19 cellular contexts compared by ENCODE assay signal in genomic region chr1:64912191-64912590, GRCh38. TPM values are rescaled to one million over a fixed set of nuclear protein-coding genes. Genes with fewer than 3 reads are reported as not detected.
A peak's percentile ranks its signal among the peaks of the same experiment; 100 is the strongest.
DNase-seq lines count a peak whose midpoint lies in the region; ATAC-seq lines count a peak whose summit lies in the region.
"Had no signal": no experiment of that assay in that cellular context is flagged by ENCODE, and none has a peak within 500 bp of the region (broad histone marks: within the 10 kb centered on the region; RNA-seq: fewer than 3 reads in every experiment).

No MANE protein-coding gene starts in this region.

- ATAC-seq in memory B cell (ENCODE audit: low read depth), result no peak
- no peak for ATAC-seq in GM19463 (IDR thresholded peaks at IDR 0.05; ENCODE audit: unreplicated experiment)
- ATAC-seq in HG03108 (IDR thresholded peaks at IDR 0.05; ENCODE audit: unreplicated experiment), result no peak

- DNase-seq in activated CD4-positive, alpha-beta T cell treated with anti-CD3 and anti-CD28 coated beads for 4 hours, result peak; percentile 16 to 30
- DNase-seq in activated CD4-positive, alpha-beta T cell treated with anti-CD3 and anti-CD28 coated beads for 1 hour, result no peak
- no peak for DNase-seq in activated T-helper 1 cell treated with anti-CD3 and anti-CD28 coated beads, Interleukin-12 subunit alpha, Interleukin-12 subunit beta, Interleukin-2, Interleukin-4 antibody, amounts not matched to agents 30 ng/mL and 10 ng/mL and 1 ng/mL, durations not matched to agents 14 hours and 24 hours and 36 hours (ENCODE audit: low spot score)
- no peak for DNase-seq in memory B cell (ENCODE audit: low spot score in 2 of 2)
- no peak for DNase-seq in NCI-H2196 (lab: John Stamatoyannopoulos, UW; ENCODE audit: unreplicated experiment)
- DNase-seq: DMS79 treated with DMSO at 0.1 percent for 48 hours; islet precursor cell; mammary epithelial cell; NCI-H1092 treated with DMSO at 0.1 percent for 48 hours; NCI-H2171; PC-9; stimulated activated CD8-positive, alpha-beta memory T cell treated with anti-CD3 and anti-CD28 coated beads, Interleukin-4, amount 100 ng/mL, for 48 hours had no signal

- no peaks in the 10 kb centered on the region for H3K27me3 Mint-ChIP-seq in activated T-helper 1 cell treated with anti-CD3 and anti-CD28 coated beads, Interleukin-12 subunit alpha, Interleukin-12 subunit beta, Interleukin-2, Interleukin-4 antibody, amounts not matched to agents 30 ng/mL and 10 ng/mL and 1 ng/mL, durations not matched to agents 14 hours and 24 hours and 36 hours (ENCODE audit: insufficient read depth)
- no peaks in the 10 kb centered on the region for H3K27me3 Mint-ChIP-seq in memory B cell

- no peaks in the 10 kb centered on the region for H3K9me3 Mint-ChIP-seq in activated T-helper 1 cell treated with anti-CD3 and anti-CD28 coated beads, Interleukin-12 subunit alpha, Interleukin-12 subunit beta, Interleukin-2, Interleukin-4 antibody, amounts not matched to agents 30 ng/mL and 10 ng/mL and 1 ng/mL, durations not matched to agents 14 hours and 24 hours and 36 hours
- H3K9me3 Mint-ChIP-seq in memory B cell, result no peaks in the 10 kb centered on the region
- H3K9me3 Mint-ChIP-seq: nephron had no signal

- no peak overlapping the region for H3K4me3 ChIP-seq in ACC112 (ENCODE audit: low read depth, low read length)
- H3K4me3 ChIP-seq: PC-9, SJSA1, testis had no signal

- H3K4me3 Mint-ChIP-seq in activated T-helper 1 cell treated with anti-CD3 and anti-CD28 coated beads, Interleukin-12 subunit alpha, Interleukin-12 subunit beta, Interleukin-2, Interleukin-4 antibody, amounts not matched to agents 30 ng/mL and 10 ng/mL and 1 ng/mL, durations not matched to agents 14 hours and 24 hours and 36 hours, result no peak overlapping the region
- H3K4me3 Mint-ChIP-seq in memory B cell, result no peak overlapping the region
- H3K4me3 Mint-ChIP-seq: nephron had no signal

- no peak overlapping the region for H2AFZ ChIP-seq in ACC112 (ENCODE audit: low read length, unreplicated experiment)
- H2AFZ ChIP-seq: PC-9 had no signal

- peak overlapping the region; percentile 86 for H3K27ac ChIP-seq in ACC112 (ENCODE audit: low read depth, low read length)
- H3K27ac ChIP-seq: KMS-11, SJSA1, testis had no signal

- no peaks in the 10 kb centered on the region for H3K27me3 ChIP-seq in ACC112 (ENCODE audit: insufficient read depth, low read length)
- H3K27me3 ChIP-seq: SJSA1, testis had no signal

- peaks cover 84% of the 10 kb centered on the region for H3K79me2 ChIP-seq in ACC112 (ENCODE audit: control insufficient read depth, insufficient read depth, low read length, unreplicated experiment)

- peaks cover 2% of the 10 kb centered on the region for H3K36me3 Mint-ChIP-seq in activated T-helper 1 cell treated with anti-CD3 and anti-CD28 coated beads, Interleukin-12 subunit alpha, Interleukin-12 subunit beta, Interleukin-2, Interleukin-4 antibody, amounts not matched to agents 30 ng/mL and 10 ng/mL and 1 ng/mL, durations not matched to agents 14 hours and 24 hours and 36 hours (ENCODE audit: low read depth)
- peaks cover 2% of the 10 kb centered on the region for H3K36me3 Mint-ChIP-seq in memory B cell

- peak overlapping the region; percentile 20 for H3K27ac Mint-ChIP-seq in activated T-helper 1 cell treated with anti-CD3 and anti-CD28 coated beads, Interleukin-12 subunit alpha, Interleukin-12 subunit beta, Interleukin-2, Interleukin-4 antibody, amounts not matched to agents 30 ng/mL and 10 ng/mL and 1 ng/mL, durations not matched to agents 14 hours and 24 hours and 36 hours
- H3K27ac Mint-ChIP-seq in memory B cell, result peak overlapping the region; percentile 71
- H3K27ac Mint-ChIP-seq: nephron had no signal

- peaks cover 65% of the 10 kb centered on the region for H3K4me1 ChIP-seq in ACC112 (ENCODE audit: control insufficient read depth, insufficient read depth, low read length, unreplicated experiment)

- peaks cover 61% of the 10 kb centered on the region for H3K4me1 Mint-ChIP-seq in activated T-helper 1 cell treated with anti-CD3 and anti-CD28 coated beads, Interleukin-12 subunit alpha, Interleukin-12 subunit beta, Interleukin-2, Interleukin-4 antibody, amounts not matched to agents 30 ng/mL and 10 ng/mL and 1 ng/mL, durations not matched to agents 14 hours and 24 hours and 36 hours (ENCODE audit: low read depth)
- H3K4me1 Mint-ChIP-seq in memory B cell, result peaks cover 58% of the 10 kb centered on the region

- H3K36me3 ChIP-seq in ACC112 (ENCODE audit: insufficient read depth, low read length), result no peaks in the 10 kb centered on the region
- H3K36me3 ChIP-seq: SJSA1 had no signal

- intact Hi-C loops in activated T-helper 1 cell treated with anti-CD3 and anti-CD28 coated beads, Interleukin-12 subunit alpha, Interleukin-12 subunit beta, Interleukin-2, Interleukin-4 antibody, amounts not matched to agents 30 ng/mL and 10 ng/mL and 1 ng/mL, durations not matched to agents 14 hours and 24 hours and 36 hours (cut with micrococcal nuclease), result loop anchor here (1.0 to 2.0 kb wide), 3 partner anchors 10 to 54 kb away; partner anchors contain the start of gene JAK1

RNA-seq across cellular contexts. Expression of gene JAK1, which starts 54.2 kb away (rescaled TPM):
- 102 TPM in 2 replicates for total RNA-seq in activated T-helper 1 cell treated with anti-CD3 and anti-CD28 coated beads, Interleukin-12 subunit alpha, Interleukin-12 subunit beta, Interleukin-2, Interleukin-4 antibody, amounts not matched to agents 30 ng/mL and 10 ng/mL and 1 ng/mL, durations not matched to agents 14 hours and 24 hours and 36 hours

Comparison
In these comparisons a context has a peak if more than half of its experiments do, and no peak if none do; other contexts are left out.
1. DNase-seq: peak in activated CD4-positive, alpha-beta T cell treated with anti-CD3 and anti-CD28 coated beads for 4 hours (2 of 2); none in activated CD4-positive, alpha-beta T cell treated with anti-CD3 and anti-CD28 coated beads for 1 hour (single experiment), activated T-helper 1 cell treated with anti-CD3 and anti-CD28 coated beads, Interleukin-12 subunit alpha, Interleukin-12 subunit beta, Interleukin-2, Interleukin-4 antibody, amounts not matched to agents 30 ng/mL and 10 ng/mL and 1 ng/mL, durations not matched to agents 14 hours and 24 hours and 36 hours (single experiment), memory B cell (0 of 2) and NCI-H2196 (single experiment).